35 cellular contexts compared by ENCODE assay signal in genomic region chr7:143271240-143271639, GRCh38. TPM values are rescaled to one million over a fixed set of nuclear protein-coding genes. Genes with fewer than 3 reads are reported as not detected.
"Had no signal": no experiment of that assay in that cellular context is flagged by ENCODE, and none has a peak within 500 bp of the region (broad histone marks: within the 10 kb centered on the region; RNA-seq: fewer than 3 reads in every experiment).

No MANE protein-coding gene starts in this region.

- H3K9me3 Mint-ChIP-seq: activated B cell treated with CpG ODN at 0.5 μM for 24 hours; activated T-cell treated with anti-CD3 and anti-CD28 coated beads, Interleukin-2, amount 50 U/mL, for 72 hours; activated T-helper 2 cell treated with anti-CD3 and anti-CD28 coated beads, Interferon-gamma antibody, Interleukin-2, Interleukin-4, amounts not matched to agents 10 μg/mL and 5 μg/mL and 100 μg/mL, durations not matched to agents 14 hours and 24 hours and 36 hours; T-cell had no signal

- ATAC-seq: activated CD8-positive, alpha-beta T cell treated with anti-CD3 and anti-CD28 coated beads, Interleukin-2, amount 10 ng/mL, durations not matched to agents 7 days and 5 days; K562; PC-3; T-cell had no signal

- H3K4me3 ChIP-seq: ascending aorta, cardiac muscle cell, K562, Peyer's patch, SJSA1 had no signal

- H3K27me3 ChIP-seq: ascending aorta, cardiac muscle cell, Peyer's patch, SJSA1 had no signal

- H3K4me3 Mint-ChIP-seq: activated B cell treated with CpG ODN at 0.5 μM for 24 hours; activated CD8-positive, alpha-beta T cell treated with anti-CD3 and anti-CD28 coated beads, Interleukin-2, amount 10 ng/mL, durations not matched to agents 7 days and 5 days; activated naive CD8-positive, alpha-beta T cell treated with anti-CD3 and anti-CD28 coated beads, Interleukin-2, amount 10 ng/mL, durations not matched to agents 7 days and 5 days; T-cell had no signal

- H3K4me1 ChIP-seq: ascending aorta, SJSA1 had no signal

- H3K9me3 ChIP-seq: ascending aorta, Peyer's patch, SJSA1, SK-N-SH had no signal

- DNase-seq: activated B cell treated with CpG ODN at 0.5 μM for 24 hours; activated CD8-positive, alpha-beta memory T cell treated with anti-CD3 and anti-CD28 coated beads, Interleukin-2, amount 50 U/mL, for 4 hours; activated CD8-positive, alpha-beta T cell treated with anti-CD3 and anti-CD28 coated beads, Interleukin-2, amount 10 ng/mL, durations not matched to agents 7 days and 5 days; activated gamma-delta T cell; activated naive CD4-positive, alpha-beta T cell treated with anti-CD3 and anti-CD28 coated beads, Interleukin-2, amount 50 U/mL, for 16 hours; activated naive CD8-positive, alpha-beta T cell treated with anti-CD3 and anti-CD28 coated beads, Interleukin-2, amount 10 ng/mL, durations not matched to agents 7 days and 5 days; activated T-cell treated with anti-CD3 and anti-CD28 coated beads, Interleukin-2, amount 50 U/mL, for 72 hours; amygdala; cerebellar nuclear complex; NCI-H1092 treated with DMSO at 0.1 percent for 48 hours; NCI-H1417; NCI-H146; NCI-H187; NCI-H2029 treated with DMSO at 0.1 percent for 48 hours; NCI-H2107; NCI-H2171; NCI-H510A; NCI-H526; NCI-H748 treated with DMSO at 0.1 percent for 48 hours; NK-92 treated with Interleukin-12 subunit alpha and Interleukin-12 subunit beta, amount 100 ng/mL, for 24 hours; PC-3; Peyer's patch; RPMI8226; SHP77 treated with DMSO at 0.1 percent for 48 hours; SK-N-SH; T-cell; T-helper 2 cell; T-helper 9 cell had no signal

- H3K27me3 Mint-ChIP-seq: activated B cell treated with CpG ODN at 0.5 μM for 24 hours; activated naive CD8-positive, alpha-beta T cell treated with anti-CD3 and anti-CD28 coated beads, Interleukin-2, amount 10 ng/mL, durations not matched to agents 7 days and 5 days; T-cell had no signal

- H3K27ac Mint-ChIP-seq: activated B cell treated with CpG ODN at 0.5 μM for 24 hours; activated CD8-positive, alpha-beta T cell treated with anti-CD3 and anti-CD28 coated beads, Interleukin-2, amount 10 ng/mL, durations not matched to agents 7 days and 5 days; activated naive CD8-positive, alpha-beta T cell treated with anti-CD3 and anti-CD28 coated beads, Interleukin-2, amount 10 ng/mL, durations not matched to agents 7 days and 5 days had no signal

- H3K27ac ChIP-seq: ascending aorta, cardiac muscle cell, Peyer's patch, SJSA1, VCaP had no signal

RNA-seq across cellular contexts. Expression of gene TMEM139, which starts 13.5 kb away (rescaled TPM):
- total RNA-seq: SJSA1 had no signal

RNA-seq across cellular contexts. Expression of gene CLCN1, which starts 44.7 kb away (rescaled TPM):
- total RNA-seq: activated B cell treated with CpG ODN at 0.5 μM for 24 hours; activated T-helper 2 cell treated with anti-CD3 and anti-CD28 coated beads, Interferon-gamma antibody, Interleukin-2, Interleukin-4, amounts not matched to agents 10 μg/mL and 5 μg/mL and 100 μg/mL, durations not matched to agents 14 hours and 24 hours and 36 hours; ascending aorta; cardiac muscle cell; M059J; SJSA1; T-cell had no signal

RNA-seq across cellular contexts. Expression of gene TAS2R40, which starts 49.4 kb away (rescaled TPM):
- total RNA-seq: activated B cell treated with CpG ODN at 0.5 μM for 24 hours; activated CD8-positive, alpha-beta T cell treated with anti-CD3 and anti-CD28 coated beads, Interleukin-2, amount 10 ng/mL, durations not matched to agents 7 days and 5 days; activated naive CD8-positive, alpha-beta T cell treated with anti-CD3 and anti-CD28 coated beads, Interleukin-2, amount 10 ng/mL, durations not matched to agents 7 days and 5 days; activated T-cell treated with anti-CD3 and anti-CD28 coated beads, Interleukin-2, amount 50 U/mL, for 72 hours; activated T-helper 2 cell treated with anti-CD3 and anti-CD28 coated beads, Interferon-gamma antibody, Interleukin-2, Interleukin-4, amounts not matched to agents 10 μg/mL and 5 μg/mL and 100 μg/mL, durations not matched to agents 14 hours and 24 hours and 36 hours; ascending aorta; cardiac muscle cell; K562; M059J; PC-3; Peyer's patch; SJSA1; T-cell had no signal
